In the genomic region with DNA sequence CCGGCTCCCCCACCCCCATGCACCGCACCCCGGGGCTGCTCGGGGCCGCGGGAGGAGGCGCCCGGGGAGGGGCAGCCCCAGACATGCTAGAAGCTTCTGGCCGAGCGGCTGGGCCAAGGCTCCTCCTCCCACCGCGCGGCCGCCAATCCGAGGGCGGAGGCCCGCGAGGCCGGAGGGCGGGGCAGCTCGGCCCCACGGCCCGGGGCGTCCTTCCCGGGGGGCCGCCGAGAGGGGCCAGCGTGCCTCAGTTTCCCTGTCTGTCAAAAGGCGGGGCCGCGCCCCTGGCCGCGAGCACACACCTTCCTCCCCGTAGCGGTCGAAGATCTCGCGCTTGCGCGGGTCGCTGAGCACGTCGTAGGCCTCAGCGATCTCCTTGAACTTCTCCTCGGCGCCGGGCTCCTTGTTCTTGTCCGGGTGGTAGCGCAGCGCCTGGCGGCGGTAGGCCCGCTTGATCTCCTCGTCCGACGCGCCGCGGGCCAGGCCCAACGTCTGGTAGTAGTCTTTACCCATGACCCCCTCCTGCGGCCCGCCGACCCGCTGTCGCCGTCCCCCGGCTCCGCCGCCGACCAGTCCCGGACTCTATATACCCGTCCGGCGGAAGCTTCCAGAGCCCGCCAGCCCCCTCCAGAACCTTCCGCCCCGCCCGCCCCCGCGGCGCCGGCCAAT, we compare ENCODE assay signal across 1 cellular context.
TF ChIP-seq lines count a peak whose summit lies in the region.

TSS of gene DNAJB1 (minus strand) at position 558 of the 666 bp plus-strand sequence. CDS start at position 510, 48 bp downstream.

TF ChIP-seq in GM12878, 131 proteins besides CTCF, POLR2A, EP300 and RAD21 (continued from another document and continues in another):
- TF ChIP-seq ZNF592 (IDR thresholded peaks at IDR 0.05), result no peak
- no peak for TF ChIP-seq SIX5 (IDR thresholded peaks at IDR 0.05; ENCODE audit: low read depth, low read length, severe bottlenecking)
- TF ChIP-seq MYB (IDR thresholded peaks at IDR 0.05; ENCODE audit: borderline replicate concordance, low read depth, low read length), result no peak
- TF ChIP-seq, protein P1, sequence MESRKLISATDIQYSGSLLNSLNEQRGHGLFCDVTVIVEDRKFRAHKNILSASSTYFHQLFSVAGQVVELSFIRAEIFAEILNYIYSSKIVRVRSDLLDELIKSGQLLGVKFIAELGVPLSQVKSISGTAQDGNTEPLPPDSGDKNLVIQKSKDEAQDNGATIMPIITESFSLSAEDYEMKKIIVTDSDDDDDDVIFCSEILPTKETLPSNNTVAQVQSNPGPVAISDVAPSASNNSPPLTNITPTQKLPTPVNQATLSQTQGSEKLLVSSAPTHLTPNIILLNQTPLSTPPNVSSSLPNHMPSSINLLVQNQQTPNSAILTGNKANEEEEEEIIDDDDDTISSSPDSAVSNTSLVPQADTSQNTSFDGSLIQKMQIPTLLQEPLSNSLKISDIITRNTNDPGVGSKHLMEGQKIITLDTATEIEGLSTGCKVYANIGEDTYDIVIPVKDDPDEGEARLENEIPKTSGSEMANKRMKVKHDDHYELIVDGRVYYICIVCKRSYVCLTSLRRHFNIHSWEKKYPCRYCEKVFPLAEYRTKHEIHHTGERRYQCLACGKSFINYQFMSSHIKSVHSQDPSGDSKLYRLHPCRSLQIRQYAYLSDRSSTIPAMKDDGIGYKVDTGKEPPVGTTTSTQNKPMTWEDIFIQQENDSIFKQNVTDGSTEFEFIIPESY (IDR thresholded peaks at IDR 0.05), result no peak
- no peak for TF ChIP-seq KDM1A (IDR thresholded peaks at IDR 0.05; ENCODE audit: borderline replicate concordance)
- TF ChIP-seq RCOR1 (conservative IDR thresholded peaks at IDR 0.05; ENCODE audit: low read depth, low read length), result no peak
- TF ChIP-seq CUX1 (IDR thresholded peaks at IDR 0.05; ENCODE audit: insufficient replicate concordance, low read depth, low read length), result no peak
- TF ChIP-seq ZSCAN29 (IDR thresholded peaks at IDR 0.05), result no peak
- no peak for TF ChIP-seq SPI1 (IDR thresholded peaks at IDR 0.05; ENCODE audit: borderline replicate concordance, insufficient read depth, low read depth, low read length)
- TF ChIP-seq ESRRA (IDR thresholded peaks at IDR 0.05; ENCODE audit: low read length), result no peak
- no peak for TF ChIP-seq ZNF217 (IDR thresholded peaks at IDR 0.05)
- TF ChIP-seq, protein P2, sequence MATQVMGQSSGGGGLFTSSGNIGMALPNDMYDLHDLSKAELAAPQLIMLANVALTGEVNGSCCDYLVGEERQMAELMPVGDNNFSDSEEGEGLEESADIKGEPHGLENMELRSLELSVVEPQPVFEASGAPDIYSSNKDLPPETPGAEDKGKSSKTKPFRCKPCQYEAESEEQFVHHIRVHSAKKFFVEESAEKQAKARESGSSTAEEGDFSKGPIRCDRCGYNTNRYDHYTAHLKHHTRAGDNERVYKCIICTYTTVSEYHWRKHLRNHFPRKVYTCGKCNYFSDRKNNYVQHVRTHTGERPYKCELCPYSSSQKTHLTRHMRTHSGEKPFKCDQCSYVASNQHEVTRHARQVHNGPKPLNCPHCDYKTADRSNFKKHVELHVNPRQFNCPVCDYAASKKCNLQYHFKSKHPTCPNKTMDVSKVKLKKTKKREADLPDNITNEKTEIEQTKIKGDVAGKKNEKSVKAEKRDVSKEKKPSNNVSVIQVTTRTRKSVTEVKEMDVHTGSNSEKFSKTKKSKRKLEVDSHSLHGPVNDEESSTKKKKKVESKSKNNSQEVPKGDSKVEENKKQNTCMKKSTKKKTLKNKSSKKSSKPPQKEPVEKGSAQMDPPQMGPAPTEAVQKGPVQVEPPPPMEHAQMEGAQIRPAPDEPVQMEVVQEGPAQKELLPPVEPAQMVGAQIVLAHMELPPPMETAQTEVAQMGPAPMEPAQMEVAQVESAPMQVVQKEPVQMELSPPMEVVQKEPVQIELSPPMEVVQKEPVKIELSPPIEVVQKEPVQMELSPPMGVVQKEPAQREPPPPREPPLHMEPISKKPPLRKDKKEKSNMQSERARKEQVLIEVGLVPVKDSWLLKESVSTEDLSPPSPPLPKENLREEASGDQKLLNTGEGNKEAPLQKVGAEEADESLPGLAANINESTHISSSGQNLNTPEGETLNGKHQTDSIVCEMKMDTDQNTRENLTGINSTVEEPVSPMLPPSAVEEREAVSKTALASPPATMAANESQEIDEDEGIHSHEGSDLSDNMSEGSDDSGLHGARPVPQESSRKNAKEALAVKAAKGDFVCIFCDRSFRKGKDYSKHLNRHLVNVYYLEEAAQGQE (IDR thresholded peaks at IDR 0.05; ENCODE audit: low read depth, low read length), result no peak
- TF ChIP-seq MEF2A (IDR thresholded peaks at IDR 0.05; ENCODE audit: insufficient read depth, low read depth, low read length), result no peak
- peak in 1 of 2 experiments; percentile 19; a peak in 2 of 4 replicates for TF ChIP-seq BHLHE40 (IDR thresholded peaks at IDR 0.05; ENCODE audit: borderline replicate concordance in 1 of 2, low read depth in 2 of 2, low read length in 1 of 2)
- peak; percentile 66; the same call in 1 of the 2 replicates for TF ChIP-seq TCF12 (IDR thresholded peaks at IDR 0.05; ENCODE audit: low read depth, low read length)
- TF ChIP-seq MXI1 (IDR thresholded peaks at IDR 0.05; ENCODE audit: low read depth, low read length), result peak; percentile 70
- no peak for TF ChIP-seq RAD51 (IDR thresholded peaks at IDR 0.05)
- TF ChIP-seq POLR2AphosphoS5 (IDR thresholded peaks at IDR 0.05; ENCODE audit: low read length), result peak; percentile 96
- TF ChIP-seq NR2C2 (IDR thresholded peaks at IDR 0.05; ENCODE audit: borderline replicate concordance, control insufficient read depth, insufficient read length, low read depth), result no peak
- TF ChIP-seq ZNF207 (IDR thresholded peaks at IDR 0.05; ENCODE audit: borderline replicate concordance), result peak; percentile 94
- peak; percentile 99 for TF ChIP-seq LARP7 (IDR thresholded peaks at IDR 0.05)
- no peak for TF ChIP-seq FOXM1 (IDR thresholded peaks at IDR 0.05; ENCODE audit: low read depth, low read length)
- no peak for TF ChIP-seq FOS (IDR thresholded peaks at IDR 0.05; ENCODE audit: borderline replicate concordance, extremely low read depth, insufficient read length)
- 0 out of 4 replicates have a peak, but pooled peaks of 1 of the 2 experiments have one; percentile 5 for TF ChIP-seq SRF (IDR thresholded peaks at IDR 0.05; ENCODE audit: low read depth in 2 of 2, low read length in 2 of 2)
- TF ChIP-seq SUPT20H (IDR thresholded peaks at IDR 0.05; ENCODE audit: borderline replicate concordance, control insufficient read depth, low read depth, low read length), result no peak
- 0 out of 3 replicates have a peak, but pooled peaks of 1 of the 2 experiments have one; percentile 21 for TF ChIP-seq EGR1 (IDR thresholded peaks at IDR 0.05; ENCODE audit: borderline replicate concordance in 1 of 2, low read depth in 2 of 2, low read length in 2 of 2)
- TF ChIP-seq DPF2 (IDR thresholded peaks at IDR 0.05), result peak; percentile 91
- no peak for TF ChIP-seq USF1 (IDR thresholded peaks at IDR 0.05; ENCODE audit: borderline replicate concordance, extremely low read length, insufficient read depth, low read depth, low read length)
- TF ChIP-seq, protein P3, sequence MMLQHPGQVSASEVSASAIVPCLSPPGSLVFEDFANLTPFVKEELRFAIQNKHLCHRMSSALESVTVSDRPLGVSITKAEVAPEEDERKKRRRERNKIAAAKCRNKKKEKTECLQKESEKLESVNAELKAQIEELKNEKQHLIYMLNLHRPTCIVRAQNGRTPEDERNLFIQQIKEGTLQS (IDR thresholded peaks at IDR 0.05; ENCODE audit: borderline replicate concordance, extremely low read depth, low read depth, low read length), result no peak
- peak; percentile 29; the same call in 1 of the 2 replicates for TF ChIP-seq HCFC1 (IDR thresholded peaks at IDR 0.05; ENCODE audit: low read length)
- TF ChIP-seq, protein P4, sequence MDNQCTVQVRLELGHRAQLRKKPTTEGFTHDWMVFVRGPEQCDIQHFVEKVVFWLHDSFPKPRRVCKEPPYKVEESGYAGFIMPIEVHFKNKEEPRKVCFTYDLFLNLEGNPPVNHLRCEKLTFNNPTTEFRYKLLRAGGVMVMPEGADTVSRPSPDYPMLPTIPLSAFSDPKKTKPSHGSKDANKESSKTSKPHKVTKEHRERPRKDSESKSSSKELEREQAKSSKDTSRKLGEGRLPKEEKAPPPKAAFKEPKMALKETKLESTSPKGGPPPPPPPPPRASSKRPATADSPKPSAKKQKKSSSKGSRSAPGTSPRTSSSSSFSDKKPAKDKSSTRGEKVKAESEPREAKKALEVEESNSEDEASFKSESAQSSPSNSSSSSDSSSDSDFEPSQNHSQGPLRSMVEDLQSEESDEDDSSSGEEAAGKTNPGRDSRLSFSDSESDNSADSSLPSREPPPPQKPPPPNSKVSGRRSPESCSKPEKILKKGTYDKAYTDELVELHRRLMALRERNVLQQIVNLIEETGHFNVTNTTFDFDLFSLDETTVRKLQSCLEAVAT (IDR thresholded peaks at IDR 0.05), result peak; percentile 13; the same call in 1 of the 2 replicates
- no peak for TF ChIP-seq BMI1 (IDR thresholded peaks at IDR 0.05; ENCODE audit: borderline replicate concordance)
- TF ChIP-seq YY1 (IDR thresholded peaks at IDR 0.05; ENCODE audit: low read depth, low read length), result peak; percentile 43; the same call in 1 of the 2 replicates
- TF ChIP-seq MTA2 (IDR thresholded peaks at IDR 0.05; ENCODE audit: low read depth), result no peak
- TF ChIP-seq NBN (IDR thresholded peaks at IDR 0.05), result peak; percentile 11; the same call in 1 of the 2 replicates
- TF ChIP-seq RELA (IDR thresholded peaks at IDR 0.05; ENCODE audit: borderline replicate concordance, partially characterized antibody), result peak; percentile 37
- TF ChIP-seq RBBP5 (conservative IDR thresholded peaks at IDR 0.05), result no peak
- no peak for TF ChIP-seq ASH2L (IDR thresholded peaks at IDR 0.05; ENCODE audit: borderline replicate concordance, low read depth)
